ENCODE assay signal across 8 cellular contexts in the genomic region with DNA sequence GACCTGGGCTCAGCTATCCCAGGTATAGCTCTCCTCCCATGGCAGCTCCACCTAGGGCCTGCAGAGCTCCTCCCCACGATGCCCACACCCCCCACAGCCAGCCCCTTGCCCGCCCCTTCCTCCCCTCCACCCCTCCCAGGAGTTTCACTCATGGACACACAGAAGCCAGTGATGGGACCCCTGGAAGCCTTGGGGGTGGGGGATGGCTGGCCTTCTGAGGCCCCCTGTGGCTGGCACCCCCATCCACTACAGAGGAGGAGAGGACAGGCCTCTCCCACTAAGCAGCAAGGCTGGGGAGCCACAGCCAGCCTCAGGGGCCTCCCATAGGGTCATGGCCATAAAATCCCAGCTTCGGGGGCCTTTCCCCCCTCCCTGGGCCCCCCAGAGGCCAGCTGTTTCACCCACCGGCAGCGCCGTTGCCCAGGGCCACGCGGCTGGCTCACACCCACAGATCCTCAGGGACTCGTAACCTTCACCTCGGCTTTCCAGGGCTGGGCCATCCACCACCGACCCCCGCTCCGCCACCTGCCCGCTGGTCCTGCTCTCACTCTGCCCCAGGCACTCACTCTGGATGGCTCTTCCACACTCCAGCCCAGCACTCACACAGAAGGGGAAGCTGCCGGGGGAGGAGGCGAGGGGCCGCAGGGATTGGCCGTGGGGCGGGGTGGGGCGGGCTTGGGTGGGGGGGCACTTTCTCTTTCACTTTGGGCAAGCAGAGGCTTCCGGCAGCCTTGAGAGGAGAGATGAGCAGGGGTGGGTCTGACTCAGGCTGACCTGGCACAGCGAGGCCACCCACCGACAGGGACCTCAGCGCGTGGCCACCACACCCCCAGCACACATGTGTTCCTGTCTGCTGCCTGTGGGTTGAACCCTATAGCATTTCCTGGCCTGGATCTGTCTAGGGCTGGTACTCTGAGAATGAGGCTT. TPM values are rescaled to one million over a fixed set of nuclear protein-coding genes. Genes with fewer than 3 reads are reported as not detected.
A peak's percentile ranks its signal among the peaks of the same experiment; 100 is the strongest.
DNase-seq lines count a peak whose midpoint lies in the region; ATAC-seq, FAIRE-seq and TF ChIP-seq lines count a peak whose summit lies in the region.

No MANE protein-coding gene starts in this region.

- 13% methylated on average over 9 of the region's 25 CpGs for WGBS in SK-N-SH (ENCODE audit: low lambda C conversion rate)
- WGBS in psoas muscle, 3 donors, result 16 to 17% (median 17%) methylated on average over 18 to 25 of the region's 25 CpGs

- peak; percentile 34 for DNase-seq in GM04503 (ENCODE audit: low read depth)
- peak; percentile 84 for DNase-seq in SK-N-SH
- peak; percentile 89 for DNase-seq in activated naive CD4-positive, alpha-beta T cell treated with anti-CD3 and anti-CD28 coated beads, Interleukin-2, amount 10 ng/mL, durations not matched to agents 7 days and 5 days
- DNase-seq in cardiac muscle cell (ENCODE audit: low read depth in 1 of 2, low spot score in 1 of 2), result peak; percentile 46 to 84
- peak; percentile 76 to 83 for DNase-seq in psoas muscle
- DNase-seq in urothelium cell line (ENCODE audit: low spot score), result peak; percentile 75

- no peaks in the 10 kb centered on the region for H3K9me2 ChIP-seq in SK-N-SH

- H3K27me3 ChIP-seq in HUES6 (ENCODE audit: control insufficient read depth, insufficient read depth, low read length), result no peaks in the 10 kb centered on the region
- H3K27me3 ChIP-seq in SK-N-SH (ENCODE audit: insufficient read depth), result no peaks in the 10 kb centered on the region
- no peaks in the 10 kb centered on the region for H3K27me3 ChIP-seq in cardiac muscle cell
- H3K27me3 ChIP-seq in psoas muscle (ENCODE audit: insufficient read depth in 3 of 3, low read length in 2 of 3), result peaks cover 0 to 15% (median 10%) of the 10 kb centered on the region in 3 donors

- peaks cover 22% of the 10 kb centered on the region for H3K4me1 ChIP-seq in HUES6 (ENCODE audit: control insufficient read depth, insufficient read depth, low read length)
- peaks cover 8 to 40% of the 10 kb centered on the region in 2 experiments; a peak in 2 of 4 replicates for H3K4me1 ChIP-seq in SK-N-SH (ENCODE audit: control insufficient read depth in 1 of 2, insufficient read depth in 2 of 2, low read depth in 1 of 2, low read length in 1 of 2)
- H3K4me1 ChIP-seq in cardiac muscle cell (ENCODE audit: low read depth), result peaks cover 15% of the 10 kb centered on the region
- H3K4me1 ChIP-seq in psoas muscle, result peaks cover 21% of the 10 kb centered on the region

- ATAC-seq in psoas muscle (peak; percentile 11 to 35 (median 13)), GM19324 (IDR thresholded peaks at IDR 0.05; ENCODE audit: low FRiP score, unreplicated experiment) (no peak)

- no peaks in the 10 kb centered on the region for H3K27me3 Mint-ChIP-seq in activated naive CD4-positive, alpha-beta T cell treated with anti-CD3 and anti-CD28 coated beads, Interleukin-2, amount 10 ng/mL, durations not matched to agents 7 days and 5 days

- TF ChIP-seq CTCF in SK-N-SH (IDR thresholded peaks at IDR 0.05), result no peak
- TF ChIP-seq CTCF in cardiac muscle cell (IDR thresholded peaks at IDR 0.05; ENCODE audit: low read depth, low read length), result no peak
- TF ChIP-seq CTCF in psoas muscle (IDR thresholded peaks at IDR 0.05), result no peak

- peak overlapping the region; percentile 100 for H3K4me2 ChIP-seq in SK-N-SH

- POLR2A ChIA-PET in SK-N-SH (lab: Yijun Ruan, JAX), result interaction anchor here (0.6 to 2.5 kb wide), 4 partner anchors 8 to 234 kb away, joined by 3 to 14 read pairs (median 6); partner anchors contain the start of genes PNPLA2 and RPLP2

- H3K9ac ChIP-seq in HUES6 (ENCODE audit: low read length) (no peak overlapping the region), SK-N-SH (peak overlapping the region; percentile 87)

- peak overlapping the region; percentile 90 for H3K27ac Mint-ChIP-seq in activated naive CD4-positive, alpha-beta T cell treated with anti-CD3 and anti-CD28 coated beads, Interleukin-2, amount 10 ng/mL, durations not matched to agents 7 days and 5 days

- no peak for TF ChIP-seq RAD21 in SK-N-SH (IDR thresholded peaks at IDR 0.05; ENCODE audit: low read length)

- no peak overlapping the region for H2AFZ ChIP-seq in SK-N-SH (ENCODE audit: low read depth)

- H3K79me2 ChIP-seq in SK-N-SH (ENCODE audit: insufficient read depth), result peaks cover 20% of the 10 kb centered on the region

- H3K36me3 Mint-ChIP-seq in activated naive CD4-positive, alpha-beta T cell treated with anti-CD3 and anti-CD28 coated beads, Interleukin-2, amount 10 ng/mL, durations not matched to agents 7 days and 5 days, result peaks cover 14% of the 10 kb centered on the region

- TF ChIP-seq EP300 in SK-N-SH (IDR thresholded peaks at IDR 0.05; ENCODE audit: borderline replicate concordance in 1 of 2, low read depth in 1 of 2, low read length in 1 of 2), result no peak

- no peak for FAIRE-seq in urothelium cell line (lab: Jason Lieb, UNC)

- H3K27ac ChIP-seq in HUES6 (ENCODE audit: low read depth, low read length) (no peak overlapping the region), SK-N-SH (ENCODE audit: low read depth in 2 of 2, low read length in 1 of 2) (peak overlapping the region; percentile 93), cardiac muscle cell (peak overlapping the region; percentile 58), psoas muscle (no peak overlapping the region)

- H4K20me1 ChIP-seq in SK-N-SH (ENCODE audit: insufficient read depth), result no peaks in the 10 kb centered on the region

- H3K9me3 Mint-ChIP-seq in activated naive CD4-positive, alpha-beta T cell treated with anti-CD3 and anti-CD28 coated beads, Interleukin-2, amount 10 ng/mL, durations not matched to agents 7 days and 5 days, result no peaks in the 10 kb centered on the region

- H3K4me3 Mint-ChIP-seq in activated naive CD4-positive, alpha-beta T cell treated with anti-CD3 and anti-CD28 coated beads, Interleukin-2, amount 10 ng/mL, durations not matched to agents 7 days and 5 days, result peak overlapping the region; percentile 88

- H3K9me3 ChIP-seq in HUES6 (ENCODE audit: control insufficient read depth, insufficient read depth, low read depth, low read length) (no peaks in the 10 kb centered on the region), SK-N-SH (no peaks in the 10 kb centered on the region), cardiac muscle cell (ENCODE audit: low read depth) (no peaks in the 10 kb centered on the region), psoas muscle (no peaks in the 10 kb centered on the region)

- intact Hi-C loops in psoas muscle (cut with DNase I), result no loop called here

- H3K4me3 ChIP-seq in HUES6 (ENCODE audit: low read depth, low read length), result peak overlapping the region; percentile 98; the same call in 1 of the 2 replicates
- peak overlapping the region; percentile 90 to 92 for H3K4me3 ChIP-seq in SK-N-SH (ENCODE audit: low read depth in 2 of 2, low read length in 1 of 2)
- no peak overlapping the region for H3K4me3 ChIP-seq in cardiac muscle cell
- peak overlapping the region; percentile 74 for H3K4me3 ChIP-seq in psoas muscle

- peaks cover 14% of the 10 kb centered on the region for H3F3A ChIP-seq in SK-N-SH (replicated peaks; ENCODE audit: insufficient read depth)

- H3K4me1 Mint-ChIP-seq in activated naive CD4-positive, alpha-beta T cell treated with anti-CD3 and anti-CD28 coated beads, Interleukin-2, amount 10 ng/mL, durations not matched to agents 7 days and 5 days, result peaks cover 16% of the 10 kb centered on the region

- CTCF ChIA-PET in SK-N-SH (lab: Yijun Ruan, JAX), result interaction anchor here (0.9 to 6.3 kb wide), 3 partner anchors 12 to 68 kb away, joined by 3 to 43 read pairs (median 4); no protein-coding TSS in a partner anchor
- CTCF ChIA-PET in activated naive CD4-positive, alpha-beta T cell treated with anti-CD3 and anti-CD28 coated beads, Interleukin-2, amount 10 ng/mL, durations not matched to agents 7 days and 5 days (lab: Charles Lee), result no interaction called here

- H3K36me3 ChIP-seq in HUES6 (ENCODE audit: control insufficient read depth, insufficient read depth, low read length) (peaks cover 33% of the 10 kb centered on the region), SK-N-SH (replicated peaks in 1 of 2; ENCODE audit: control insufficient read depth in 1 of 2, insufficient read depth in 2 of 2, low read length in 1 of 2) (peaks cover 0 to 46% of the 10 kb centered on the region in 2 experiments), cardiac muscle cell (no peaks in the 10 kb centered on the region), psoas muscle (ENCODE audit: insufficient read depth in 1 of 2, low read depth in 1 of 2) (peaks cover 0 to 21% of the 10 kb centered on the region in 2 donors)

RNA-seq across cellular contexts. Expression of gene SLC25A22, which starts 2.2 kb away (rescaled TPM):
- polyA plus RNA-seq in SK-N-SH (2012; rRNA removed) (40.2 and 50.9 TPM in 2 replicates), cardiac muscle cell (18.9 and 21.2 TPM in 2 replicates), psoas muscle (1 to 10 TPM in 1 of 3 donors, under 1 TPM in 2; 0.49 to 4.3 (median 0.56) TPM)
- polyA plus RNA-seq in SK-N-SH (2012; cell fraction: cytosol; rRNA removed), result 20.4 and 33.0 TPM in 2 replicates
- polyA plus RNA-seq in SK-N-SH (2012; cell fraction: nucleus; rRNA removed), result 136 and 178 TPM in 2 replicates
- total RNA-seq in cardiac muscle cell (17.6 and 34.7 TPM in 2 replicates), psoas muscle (1 to 10 TPM; 1.5 to 2.9 (median 2.2) TPM)

RNA-seq across cellular contexts. Expression of gene CEND1, which starts 6.0 kb away (rescaled TPM):
- polyA plus RNA-seq in SK-N-SH (2012; rRNA removed) (2.9 and 3.6 TPM in 2 replicates), cardiac muscle cell (1.7 and 8.2 TPM in 2 replicates), psoas muscle (under 1 TPM; 0.09 to 0.33 (median 0.11) TPM)
- polyA plus RNA-seq in SK-N-SH (2012; cell fraction: cytosol; rRNA removed), result 2.0 and 3.0 TPM in 2 replicates
- polyA plus RNA-seq in SK-N-SH (2012; cell fraction: nucleus; rRNA removed), result 3.6 and 5.8 TPM in 2 replicates
- total RNA-seq in cardiac muscle cell (1.6 and 7.6 TPM in 2 replicates), psoas muscle (under 1 TPM in 1 of 4 donors, not detected in 3; 0.22 TPM)

RNA-seq across cellular contexts. Expression of gene PIDD1, which starts 9.1 kb away (rescaled TPM):
- 25.5 and 27.4 TPM in 2 replicates for polyA plus RNA-seq in SK-N-SH (2012; rRNA removed)
- polyA plus RNA-seq in SK-N-SH (2012; cell fraction: cytosol; rRNA removed), result 4.7 and 7.9 TPM in 2 replicates
- polyA plus RNA-seq in SK-N-SH (2012; cell fraction: nucleus; rRNA removed), result 191 and 281 TPM in 2 replicates
- 24.0 and 36.8 TPM in 2 replicates for total RNA-seq in cardiac muscle cell
- polyA plus RNA-seq in cardiac muscle cell, result 33.4 and 40.2 TPM in 2 replicates
- total RNA-seq in psoas muscle, result 10 to 100 TPM in 3 of 4 donors, 1 to 10 TPM in 1; 8.7 to 13.8 (median 10.4) TPM
- 10 to 100 TPM in 2 of 3 donors, 1 to 10 TPM in 1; 9.4 to 16.2 (median 10.9) TPM for polyA plus RNA-seq in psoas muscle

RNA-seq across cellular contexts. Expression of gene RPLP2, which starts 13.9 kb away (rescaled TPM):
- 390 and 799 TPM in 2 replicates for polyA plus RNA-seq in SK-N-SH (2012; rRNA removed)
- polyA plus RNA-seq in SK-N-SH (2012; cell fraction: cytosol; rRNA removed), result 554 and 966 TPM in 2 replicates
- 280 and 461 TPM in 2 replicates for polyA plus RNA-seq in SK-N-SH (2012; cell fraction: nucleus; rRNA removed)
- total RNA-seq in cardiac muscle cell, result 523 and 1,109 TPM in 2 replicates
- polyA plus RNA-seq in cardiac muscle cell, result 496 and 502 TPM in 2 replicates
- 1,000 to 10,000 TPM; 1,082 to 1,565 (median 1,354) TPM for total RNA-seq in psoas muscle
- 1,000 to 10,000 TPM in 1 of 3 donors, 100 to 1,000 TPM in 2; 779 to 1,781 (median 798) TPM for polyA plus RNA-seq in psoas muscle

RNA-seq across cellular contexts. Expression of gene GATD1, which starts 18.6 kb away (rescaled TPM):
- polyA plus RNA-seq in SK-N-SH (2012; rRNA removed), result 72.9 and 86.2 TPM in 2 replicates
- polyA plus RNA-seq in SK-N-SH (2012; cell fraction: cytosol; rRNA removed), result 27.6 and 32.1 TPM in 2 replicates
- polyA plus RNA-seq in SK-N-SH (2012; cell fraction: nucleus; rRNA removed), result 562 and 877 TPM in 2 replicates
- total RNA-seq in cardiac muscle cell, result 62.2 and 64.1 TPM in 2 replicates
- 27.9 and 60.4 TPM in 2 replicates for polyA plus RNA-seq in cardiac muscle cell
- 10 to 100 TPM; 13.6 to 32.6 (median 22.2) TPM for total RNA-seq in psoas muscle
- 10 to 100 TPM; 11.0 to 20.9 (median 17.7) TPM for polyA plus RNA-seq in psoas muscle

Comparison
In these comparisons a context has a peak if more than half of its experiments do, and no peak if none do; other contexts are left out.
1. DNase-seq: peak in every context shown above with its lines; median percentile 89 in activated naive CD4-positive, alpha-beta T cell treated with anti-CD3 and anti-CD28 coated beads, Interleukin-2, amount 10 ng/mL, durations not matched to agents 7 days and 5 days; 84 in SK-N-SH; 80 in psoas muscle; 75 in urothelium cell line; 65 in cardiac muscle cell; 34 in GM04503.
2. H3K27ac ChIP-seq: peak in SK-N-SH (2 of 2) and cardiac muscle cell (single experiment); none in HUES6 (single experiment) and psoas muscle (single experiment).